Comparison of ENCODE assay signal across 9 cellular contexts in the genomic region with DNA sequence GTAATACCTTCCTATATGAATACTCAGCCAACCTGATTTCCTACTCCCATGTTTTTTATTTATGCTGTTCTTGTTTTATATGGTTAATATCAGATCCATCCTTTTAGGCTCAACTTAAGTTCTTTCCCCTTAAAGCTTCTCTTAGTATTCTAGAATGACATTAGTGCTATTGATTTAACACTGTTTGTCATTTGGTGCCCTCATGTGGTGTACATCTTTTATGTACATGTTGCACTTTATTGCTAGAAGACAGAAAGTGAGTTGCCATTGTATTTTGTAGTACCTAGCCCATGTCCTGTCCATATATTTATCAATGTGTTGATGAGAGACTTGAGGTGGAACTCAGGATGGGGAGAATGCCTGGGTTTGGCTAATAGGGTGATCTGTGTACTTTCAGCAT. TPM values are rescaled to one million over a fixed set of nuclear protein-coding genes. Genes with fewer than 3 reads are reported as not detected.
DNase-seq lines count a peak whose midpoint lies in the region; ATAC-seq and TF ChIP-seq lines count a peak whose summit lies in the region.
"Had no signal": no experiment of that assay in that cellular context is flagged by ENCODE, and none has a peak within 500 bp of the region (broad histone marks: within the 10 kb centered on the region; RNA-seq: fewer than 3 reads in every experiment).

No MANE protein-coding gene starts in this region.

- peak; percentile 29 for DNase-seq in NCI-H2107 treated with DMSO at 0.1 percent for 48 hours (lab: John Stamatoyannopoulos, UW; ENCODE audit: unreplicated experiment)
- no peak for DNase-seq in NCI-H2107 (lab: John Stamatoyannopoulos, UW)
- DNase-seq in adipocyte (ENCODE audit: low read depth), result peak; percentile 62
- no peak for DNase-seq in natural killer cell
- no peak for DNase-seq in HEK293T (ENCODE audit: extremely low spot score)

- intact Hi-C loops in natural killer cell (cut with micrococcal nuclease), result loop anchor here (1.0 to 2.0 kb wide), 2 partner anchors 49 to 281 kb away; a partner anchor contains a TSS

- no peaks in the 10 kb centered on the region for H3K9me2 ChIP-seq in Loucy (replicated peaks; ENCODE audit: low read depth, low read length)

- H3K4me3 ChIP-seq in Loucy (ENCODE audit: low read length, poor library complexity, severe bottlenecking) (peak overlapping the region; percentile 100), adipocyte (ENCODE audit: low read length) (no peak overlapping the region)

- H3K36me3 ChIP-seq in Loucy (ENCODE audit: insufficient read depth, low read length) (peaks cover 6% of the 10 kb centered on the region; the same call in 1 of the 2 replicates), adipocyte (ENCODE audit: control insufficient read depth, insufficient read depth, low read length, severe bottlenecking) (peaks cover 21% of the 10 kb centered on the region)

- H3K9ac ChIP-seq in Loucy (ENCODE audit: low read depth, low read length, poor library complexity, severe bottlenecking) (peak overlapping the region; percentile 93), adipocyte (ENCODE audit: low read length) (peak overlapping the region; percentile 99)

- POLR2A ChIA-PET in HEK293T (lab: Yijun Ruan, JAX), result interaction anchor here (0.8 to 8.4 kb wide), 9 partner anchors 13 to 74 kb away, joined by 3 to 70 read pairs (median 5); a partner anchor contains a TSS

- peaks cover 46% of the 10 kb centered on the region for H3K79me2 ChIP-seq in Loucy (ENCODE audit: insufficient read depth, low read length)

- H3K4me2 ChIP-seq in Loucy (ENCODE audit: low read depth, low read length, poor library complexity, severe bottlenecking), result peak overlapping the region; percentile 100

- H3K9me3 Mint-ChIP-seq in natural killer cell, result no peaks in the 10 kb centered on the region

- CTCF ChIA-PET in HEK293T (lab: Yijun Ruan, JAX), result interaction anchor here (0.6 to 1.7 kb wide), 7 partner anchors 25 to 91 kb away, joined by 3 to 5 read pairs (median 3); a partner anchor contains a TSS

- peaks cover 32 to 40% of the 10 kb centered on the region in 2 donors for H3K4me1 Mint-ChIP-seq in natural killer cell

- no peaks in the 10 kb centered on the region for H3K36me3 Mint-ChIP-seq in natural killer cell

- H3K27me3 ChIP-seq in Loucy (ENCODE audit: insufficient read depth, low read length, poor library complexity, severe bottlenecking) (peaks cover 4% of the 10 kb centered on the region), adipocyte (replicated peaks; ENCODE audit: control insufficient read depth, insufficient read depth, low read length) (no peaks in the 10 kb centered on the region)

- peak; percentile 61 for TF ChIP-seq CTCF in Loucy (conservative IDR thresholded peaks at IDR 0.05; ENCODE audit: low read length)
- TF ChIP-seq CTCF in natural killer cell (IDR thresholded peaks at IDR 0.05), result peak; percentile 39

- H3K9me3 ChIP-seq in Loucy (ENCODE audit: insufficient read depth, low read depth, low read length) (no peaks in the 10 kb centered on the region), adipocyte (ENCODE audit: control insufficient read depth, low read length) (no peaks in the 10 kb centered on the region)

- no peak overlapping the region for H2AFZ ChIP-seq in Loucy (ENCODE audit: low read length)

- H3K4me1 ChIP-seq in Loucy (ENCODE audit: insufficient read depth, low read length, poor library complexity, severe bottlenecking) (peaks cover 30% of the 10 kb centered on the region), adipocyte (ENCODE audit: control insufficient read depth, insufficient read depth, low read length) (peaks cover 27% of the 10 kb centered on the region)

- H3K27me3 Mint-ChIP-seq in natural killer cell (ENCODE audit: low read depth in 2 of 2), result peaks cover 3 to 4% of the 10 kb centered on the region in 2 donors

- H3F3A ChIP-seq in Loucy (ENCODE audit: low read depth), result no peaks in the 10 kb centered on the region

- ATAC-seq in natural killer cell, result no peak
- no peak for ATAC-seq in GM21381 (IDR thresholded peaks at IDR 0.05; ENCODE audit: unreplicated experiment)
- ATAC-seq in GM19351 (IDR thresholded peaks at IDR 0.05; ENCODE audit: unreplicated experiment), result no peak

- peaks cover 22% of the 10 kb centered on the region for H4K20me1 ChIP-seq in Loucy (ENCODE audit: insufficient read depth, low read length, poor library complexity, severe bottlenecking)

- H3K27ac Mint-ChIP-seq in natural killer cell, result peak overlapping the region; percentile 94 to 95

- H3K4me3 Mint-ChIP-seq in natural killer cell, result peak overlapping the region; percentile 58

TF ChIP-seq in HEK293T, 16 proteins besides CTCF, POLR2A, EP300 and RAD21:
- TF ChIP-seq, protein P1, sequence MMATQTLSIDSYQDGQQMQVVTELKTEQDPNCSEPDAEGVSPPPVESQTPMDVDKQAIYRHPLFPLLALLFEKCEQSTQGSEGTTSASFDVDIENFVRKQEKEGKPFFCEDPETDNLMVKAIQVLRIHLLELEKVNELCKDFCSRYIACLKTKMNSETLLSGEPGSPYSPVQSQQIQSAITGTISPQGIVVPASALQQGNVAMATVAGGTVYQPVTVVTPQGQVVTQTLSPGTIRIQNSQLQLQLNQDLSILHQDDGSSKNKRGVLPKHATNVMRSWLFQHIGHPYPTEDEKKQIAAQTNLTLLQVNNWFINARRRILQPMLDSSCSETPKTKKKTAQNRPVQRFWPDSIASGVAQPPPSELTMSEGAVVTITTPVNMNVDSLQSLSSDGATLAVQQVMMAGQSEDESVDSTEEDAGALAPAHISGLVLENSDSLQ (IDR thresholded peaks at IDR 0.05), result no peak
- TF ChIP-seq SP1 (IDR thresholded peaks at IDR 0.05), result no peak
- no peak for TF ChIP-seq L3MBTL2 (conservative IDR thresholded peaks at IDR 0.05)
- no peak for TF ChIP-seq ARNT (IDR thresholded peaks at IDR 0.05)
- TF ChIP-seq FOXA1 (IDR thresholded peaks at IDR 0.05), result no peak
- TF ChIP-seq ELF4 (IDR thresholded peaks at IDR 0.05), result no peak
- no peak for TF ChIP-seq BHLHE40 (IDR thresholded peaks at IDR 0.05; ENCODE audit: borderline replicate concordance)
- no peak for TF ChIP-seq CTBP1 (IDR thresholded peaks at IDR 0.05; ENCODE audit: borderline replicate concordance)
- no peak for TF ChIP-seq TARDBP (IDR thresholded peaks at IDR 0.05)
- no peak for TF ChIP-seq ZNF384 (IDR thresholded peaks at IDR 0.05)
- TF ChIP-seq HDGF (IDR thresholded peaks at IDR 0.05; ENCODE audit: borderline replicate concordance), result no peak
- TF ChIP-seq SUZ12 (IDR thresholded peaks at IDR 0.05), result no peak
- no peak for TF ChIP-seq NFRKB (IDR thresholded peaks at IDR 0.05)

RNA-seq across cellular contexts. Expression of a gene that starts 2.5 kb away (rescaled TPM):
- total RNA-seq in natural killer cell, result 10 to 100 TPM; 32.1 to 47.6 (median 45.2) TPM

RNA-seq across cellular contexts. Expression of a gene that starts 2.7 kb away (rescaled TPM):
- 100 to 1,000 TPM; 234 to 242 (median 237) TPM for total RNA-seq in natural killer cell

RNA-seq across cellular contexts. Expression of a gene that starts 6.2 kb away (rescaled TPM):
- total RNA-seq in natural killer cell, result under 1 TPM in 2 of 3 donors, not detected in 1; 0.21 to 0.43 TPM
- total RNA-seq: subcutaneous adipose tissue had no signal

RNA-seq across cellular contexts. Expression of a gene that starts 18.0 kb away (rescaled TPM):
- total RNA-seq in natural killer cell, result under 1 TPM in 2 of 3 donors, not detected in 1; 0.23 to 0.45 TPM
- total RNA-seq: subcutaneous adipose tissue had no signal

RNA-seq across cellular contexts. Expression of a gene that starts 21.5 kb away (rescaled TPM):
- 1 to 10 TPM in 1 of 3 donors, under 1 TPM in 2; 0.43 to 2.0 (median 0.93) TPM for total RNA-seq in natural killer cell

Comparison
In these comparisons a context has a peak if more than half of its experiments do, and no peak if none do; other contexts are left out.
1. DNase-seq: peak in NCI-H2107 treated with DMSO at 0.1 percent for 48 hours (single experiment) and adipocyte (single experiment); none in NCI-H2107 (single experiment), natural killer cell (single experiment) and HEK293T (single experiment).